8 cellular contexts compared by ENCODE assay signal in the genomic region with DNA sequence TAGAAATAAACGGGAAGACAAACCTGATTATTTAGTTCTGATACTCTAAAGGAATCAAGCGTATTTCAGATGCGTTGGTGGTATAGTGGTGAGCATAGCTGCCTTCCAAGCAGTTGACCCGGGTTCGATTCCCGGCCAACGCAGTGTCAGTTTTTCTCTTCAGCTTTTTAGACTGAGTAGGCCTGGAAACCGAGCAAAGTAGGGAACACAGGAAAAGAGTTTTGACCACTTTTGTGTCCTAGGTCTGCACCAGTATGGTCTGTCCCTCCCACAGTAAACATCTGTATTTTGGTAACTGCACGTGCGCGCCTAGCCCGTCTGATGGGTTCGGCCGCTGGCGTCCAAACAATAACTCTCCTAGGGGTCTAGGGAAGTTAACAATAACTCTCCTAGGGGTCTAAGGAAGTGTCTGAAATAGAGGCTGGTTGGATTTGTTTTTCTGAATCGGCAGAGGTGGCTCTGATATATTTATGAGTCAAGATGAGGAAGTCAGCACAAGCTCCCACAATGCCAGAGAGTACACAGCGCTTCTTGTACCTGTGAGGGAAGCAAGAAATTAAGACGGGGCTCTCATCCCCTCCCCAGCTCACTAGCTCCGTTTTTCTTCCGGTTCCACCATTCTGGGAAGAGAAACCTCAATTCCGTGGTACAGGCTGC. TPM values are rescaled to one million over a fixed set of nuclear protein-coding genes. Genes with fewer than 3 reads are reported as not detected.
DNase-seq lines count a peak whose midpoint lies in the region; ATAC-seq and TF ChIP-seq lines count a peak whose summit lies in the region.

No MANE protein-coding gene starts in this region.

- TF ChIP-seq CTCF in MM.1S (IDR thresholded peaks at IDR 0.05; ENCODE audit: low read length) (no peak), osteoblast (IDR thresholded peaks at IDR 0.05; ENCODE audit: extremely low read depth, low read depth, low read length) (no peak), thoracic aorta (IDR thresholded peaks at IDR 0.05) (no peak)

- H3K4me3 ChIP-seq in MM.1S (ENCODE audit: low read length): peak overlapping the region; percentile 89
- H3K4me3 ChIP-seq in SJSA1: peak overlapping the region; percentile 58
- peak overlapping the region; percentile 84 for H3K4me3 ChIP-seq in osteoblast (ENCODE audit: insufficient read depth, low read length)
- H3K4me3 ChIP-seq in thoracic aorta: peak overlapping the region; percentile 75

- H3K4me1 ChIP-seq in MM.1S (ENCODE audit: low read length) (peaks cover 14% of the 10 kb centered on the region), SJSA1 (replicated peaks) (peaks cover 6% of the 10 kb centered on the region), osteoblast (ENCODE audit: insufficient read depth, low read length) (peaks cover 13% of the 10 kb centered on the region), thoracic aorta (ENCODE audit: control insufficient read depth in 1 of 2, low read depth in 2 of 2) (peaks cover 3 to 21% of the 10 kb centered on the region in 2 donors)

- peak; percentile 41 for ATAC-seq in thoracic aorta (ENCODE audit: insufficient number of reproducible peaks, low FRiP score, low read depth)

- DNase-seq in AG08396 (ENCODE audit: low spot score) (peak; percentile 56), GM19238 (ENCODE audit: insufficient read length, low spot score) (peak; percentile 16), MM.1S (peak; percentile 93), SJSA1 (ENCODE audit: low read depth in 1 of 2, low spot score in 2 of 2) (peak; percentile 88 to 97), germinal center (ENCODE audit: low spot score) (peak; percentile 69), osteoblast (ENCODE audit: insufficient read length, low spot score, missing footprints) (peak; percentile 72), thoracic aorta (ENCODE audit: low spot score) (peak; percentile 36)
- peak; percentile 78 for DNase-seq in activated naive CD4-positive, alpha-beta T cell treated with Interleukin-2 at 50 U/mL for 16 hours

- H3F3A ChIP-seq in MM.1S (ENCODE audit: insufficient read depth, low read length): peaks cover 52% of the 10 kb centered on the region

- peak overlapping the region; percentile 79 for H3K4me2 ChIP-seq in MM.1S (ENCODE audit: low read depth, low read length)
- peak overlapping the region; percentile 96 for H3K4me2 ChIP-seq in osteoblast (ENCODE audit: insufficient read depth, low read length)

- H3K27me3 ChIP-seq in MM.1S (replicated peaks; ENCODE audit: insufficient read depth, low read length): no peaks in the 10 kb centered on the region
- no peaks in the 10 kb centered on the region for H3K27me3 ChIP-seq in SJSA1 (replicated peaks)
- no peaks in the 10 kb centered on the region for H3K27me3 ChIP-seq in osteoblast (ENCODE audit: insufficient read depth, low read length)
- no peaks in the 10 kb centered on the region for H3K27me3 ChIP-seq in thoracic aorta (replicated peaks; ENCODE audit: insufficient read depth)

- H3K36me3 ChIP-seq in MM.1S (replicated peaks; ENCODE audit: insufficient read depth, low read length): no peaks in the 10 kb centered on the region
- H3K36me3 ChIP-seq in SJSA1: peaks cover 3% of the 10 kb centered on the region; the same call in 1 of the 2 replicates
- no peaks in the 10 kb centered on the region for H3K36me3 ChIP-seq in osteoblast (ENCODE audit: insufficient read depth, low read length)
- H3K36me3 ChIP-seq in thoracic aorta: no peaks in the 10 kb centered on the region

- peak overlapping the region; percentile 91 for H3K9ac ChIP-seq in MM.1S (ENCODE audit: low read length)

- H3K27ac ChIP-seq in MM.1S (ENCODE audit: low read length): peak overlapping the region; percentile 73
- peak overlapping the region; percentile 20; the same call in 1 of the 2 replicates for H3K27ac ChIP-seq in SJSA1
- H3K27ac ChIP-seq in osteoblast (ENCODE audit: low read depth, low read length): peak overlapping the region; percentile 94
- peak overlapping the region; percentile 88 to 93 for H3K27ac ChIP-seq in thoracic aorta

- no peaks in the 10 kb centered on the region for H3K9me2 ChIP-seq in MM.1S (replicated peaks; ENCODE audit: insufficient read depth, low read length)

- no peaks in the 10 kb centered on the region for H4K20me1 ChIP-seq in MM.1S (ENCODE audit: insufficient read depth, low read length)
- H4K20me1 ChIP-seq in osteoblast (ENCODE audit: insufficient read depth, low read length): no peaks in the 10 kb centered on the region

- H2AFZ ChIP-seq in MM.1S (ENCODE audit: low read length) (peak overlapping the region; percentile 92), osteoblast (ENCODE audit: low read length) (peak overlapping the region; percentile 87)

- H3K9me3 ChIP-seq in MM.1S (replicated peaks; ENCODE audit: insufficient read depth, low read length) (no peaks in the 10 kb centered on the region), SJSA1 (replicated peaks) (no peaks in the 10 kb centered on the region), osteoblast (ENCODE audit: low read depth, low read length) (no peaks in the 10 kb centered on the region), thoracic aorta (no peaks in the 10 kb centered on the region)

- H3K79me2 ChIP-seq in MM.1S (ENCODE audit: low read length): no peaks in the 10 kb centered on the region
- no peaks in the 10 kb centered on the region for H3K79me2 ChIP-seq in osteoblast (ENCODE audit: insufficient read depth, low read length)

RNA-seq across cellular contexts. Expression of a gene that starts 15.6 kb away (rescaled TPM):
- total RNA-seq in SJSA1 (2014; rRNA removed; shearing (Covaris generic)): not detected in 2 replicates
- total RNA-seq in osteoblast: not detected in 2 replicates
- total RNA-seq in thoracic aorta: not detected

RNA-seq across cellular contexts. Expression of a gene that starts 40.7 kb away (rescaled TPM):
- total RNA-seq in SJSA1 (2014; rRNA removed; shearing (Covaris generic)): 57.4 and 82.5 TPM in 2 replicates
- total RNA-seq in osteoblast: 400 and 529 TPM in 2 replicates
- 100 to 1,000 TPM; 423 to 622 TPM for total RNA-seq in thoracic aorta

Comparison
In these comparisons a context has a peak if more than half of its experiments do, and no peak if none do; other contexts are left out.
1. Peak in every context shown above with its lines: DNase-seq, ATAC-seq, H3K4me3 ChIP-seq and H3K27ac ChIP-seq.
2. DNase-seq: peak in every context shown above with its lines; median percentile 93 in MM.1S; 92 in SJSA1; 78 in activated naive CD4-positive, alpha-beta T cell treated with Interleukin-2 at 50 U/mL for 16 hours; 72 in osteoblast; 69 in germinal center; 56 in AG08396; 36 in thoracic aorta; 16 in GM19238.
3. H3K27ac ChIP-seq: peak in every context shown above with its lines; median percentile 94 in osteoblast; 90 in thoracic aorta; 73 in MM.1S; 20 in SJSA1.